14 cellular contexts compared by ENCODE assay signal in the genomic region with DNA sequence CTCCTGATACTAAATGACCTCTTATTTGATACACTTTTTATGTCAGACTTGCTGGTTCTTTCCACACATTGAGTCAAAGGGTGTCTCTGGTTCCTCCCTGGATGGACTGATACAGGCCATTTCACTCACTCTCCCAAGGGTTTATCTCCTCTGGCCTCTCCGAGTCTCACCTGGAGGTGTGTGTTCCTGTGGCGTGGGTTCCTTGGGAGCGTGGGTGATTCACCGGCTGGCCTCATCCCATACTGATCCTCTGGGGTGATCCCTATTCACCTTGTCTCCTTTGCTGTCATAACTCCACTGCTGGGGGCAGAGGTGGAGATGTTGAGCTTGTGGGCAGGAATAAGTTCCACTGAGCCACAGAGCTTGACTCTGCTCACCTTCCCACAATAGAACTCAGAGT.
A peak's percentile ranks its signal among the peaks of the same experiment; 100 is the strongest.
DNase-seq lines count a peak whose midpoint lies in the region; ATAC-seq, FAIRE-seq and TF ChIP-seq lines count a peak whose summit lies in the region.
"Had no signal": no experiment of that assay in that cellular context is flagged by ENCODE, and none has a peak within 500 bp of the region (broad histone marks: within the 10 kb centered on the region; RNA-seq: fewer than 3 reads in every experiment).

No MANE protein-coding gene starts in this region.

- no peak overlapping the region for H2BK120ac ChIP-seq in trophoblast cell (ENCODE audit: insufficient read depth, low read length, poor library complexity)

- H3K4me2 ChIP-seq in K562 (ENCODE audit: insufficient read depth, low read length): no peak overlapping the region
- no peak overlapping the region for H3K4me2 ChIP-seq in trophoblast cell (ENCODE audit: low read length)

- H3K4me3 ChIP-seq in K562 (no peak overlapping the region), trophoblast cell (ENCODE audit: low read depth, low read length) (no peak overlapping the region)
- H3K4me3 ChIP-seq: vagina had no signal

- no peak for TF ChIP-seq RAD21 in K562 (CRISPR knock-in tag; conservative IDR thresholded peaks at IDR 0.05 in 1 of 2, IDR thresholded peaks at IDR 0.05 in 1 of 2)

- DNase-seq in CD14-positive monocyte (ENCODE audit: low spot score) (no peak), K562 (ENCODE audit: extremely low read depth in 1 of 4, low spot score in 3 of 4) (no peak), trophoblast cell (no peak), foreskin melanocyte (no peak), glomerular visceral epithelial cell (ENCODE audit: extremely low spot score) (no peak)
- no peak for DNase-seq in naive thymus-derived CD8-positive, alpha-beta T cell
- DNase-seq: activated CD8-positive, alpha-beta memory T cell treated with anti-CD3 and anti-CD28 coated beads, Interleukin-2, amount 50 U/mL, for 4 hours; effector CD4-positive, alpha-beta T cell had no signal

- H2AFZ ChIP-seq in K562 (ENCODE audit: low read depth, low read length) (no peak overlapping the region), trophoblast cell (ENCODE audit: insufficient read depth, low read length, poor library complexity) (no peak overlapping the region)

- H3K36me3 ChIP-seq in K562 (ENCODE audit: control insufficient read depth, insufficient read depth, low read length): peaks cover 63% of the 10 kb centered on the region; the same call in 2 of the 3 replicates
- no peaks in the 10 kb centered on the region for H3K36me3 ChIP-seq in trophoblast cell (ENCODE audit: control insufficient read depth in 1 of 2, insufficient read depth in 2 of 2, low read length in 2 of 2)
- H3K36me3 ChIP-seq: vagina had no signal

- POLR2A ChIA-PET in K562 (lab: Yijun Ruan, JAX): no interaction called here
- POLR2A ChIA-PET in naive thymus-derived CD8-positive, alpha-beta T cell (lab: Charles Lee): no interaction called here

- no peak overlapping the region for H3K4me3 Mint-ChIP-seq in CD14-positive monocyte
- peak overlapping the region in 2 of 4 donors; percentile 33 to 83 for H3K4me3 Mint-ChIP-seq in IgD-negative memory B cell
- no peak overlapping the region for H3K4me3 Mint-ChIP-seq in naive thymus-derived CD8-positive, alpha-beta T cell

- no peak overlapping the region for H4K8ac ChIP-seq in trophoblast cell (ENCODE audit: low read depth, low read length)

- peaks cover 53% of the 10 kb centered on the region for H3K4me1 Mint-ChIP-seq in CD14-positive monocyte
- peaks cover 63 to 78% (median 67%) of the 10 kb centered on the region in 3 donors for H3K4me1 Mint-ChIP-seq in IgD-negative memory B cell
- peaks cover 31 to 82% (median 63%) of the 10 kb centered on the region in 4 donors for H3K4me1 Mint-ChIP-seq in naive thymus-derived CD8-positive, alpha-beta T cell

- no peak overlapping the region; the same call in 2 of the 3 replicates for H3K27ac ChIP-seq in K562 (ENCODE audit: extremely low read depth, low read depth, low read length)
- no peak overlapping the region for H3K27ac ChIP-seq in trophoblast cell (ENCODE audit: low read depth, low read length)
- H3K27ac ChIP-seq: vagina had no signal

- no peak overlapping the region for H2AK5ac ChIP-seq in trophoblast cell (ENCODE audit: low read length)

- TF ChIP-seq CTCF in CD14-positive monocyte (IDR thresholded peaks at IDR 0.05) (no peak), K562 (IDR thresholded peaks at IDR 0.05 in 2 of 3, conservative IDR thresholded peaks at IDR 0.05 in 1 of 3; ENCODE audit: insufficient read depth in 2 of 3, low read depth in 1 of 3, low read length in 3 of 3) (no peak)

- H3K27me3 ChIP-seq in K562 (ENCODE audit: control insufficient read depth in 2 of 2, insufficient read depth in 2 of 2, low read length in 2 of 2): no peaks in the 10 kb centered on the region
- H3K27me3 ChIP-seq in trophoblast cell (ENCODE audit: insufficient read depth, low read length): no peaks in the 10 kb centered on the region
- H3K27me3 ChIP-seq: vagina had no signal

- peaks cover 2% of the 10 kb centered on the region for H3K9me1 ChIP-seq in K562 (ENCODE audit: control insufficient read depth, insufficient read depth, low read length)

- no peak overlapping the region for H3K14ac ChIP-seq in trophoblast cell (ENCODE audit: low read length)

- no peak overlapping the region for H2BK5ac ChIP-seq in trophoblast cell (ENCODE audit: low read depth, low read length, poor library complexity)

- peak overlapping the region in 1 of 2 experiments; percentile 80; a peak in 1 of 4 replicates for H3K9ac ChIP-seq in K562 (ENCODE audit: insufficient read depth in 1 of 2, low read depth in 2 of 2, low read length in 2 of 2)
- H3K9ac ChIP-seq in trophoblast cell (ENCODE audit: low read length): no peak overlapping the region

- no peak overlapping the region for H2BK12ac ChIP-seq in trophoblast cell (ENCODE audit: low read length)

- ATAC-seq in K562 (no peak), GM19328 (IDR thresholded peaks at IDR 0.05; ENCODE audit: unreplicated experiment) (no peak)
- ATAC-seq in naive thymus-derived CD8-positive, alpha-beta T cell: no peak
- ATAC-seq: SK-N-SH treated with all-trans-retinoic acid at 6 μM for 48 hours had no signal

- peaks cover 0 to 2% (median 0%) of the 10 kb centered on the region in 3 donors for H3K27me3 Mint-ChIP-seq in CD14-positive monocyte (ENCODE audit: low read depth in 3 of 3)
- H3K27me3 Mint-ChIP-seq in IgD-negative memory B cell: no peaks in the 10 kb centered on the region
- no peaks in the 10 kb centered on the region for H3K27me3 Mint-ChIP-seq in naive thymus-derived CD8-positive, alpha-beta T cell

- TF ChIP-seq POLR2A in K562 (conservative IDR thresholded peaks at IDR 0.05): no peak

- CTCF ChIA-PET in K562 (lab: Yijun Ruan, JAX; ENCODE audit: low intra/inter-chr PET ratio): no interaction called here

- H3K79me2 ChIP-seq in K562 (ENCODE audit: control insufficient read depth, insufficient read depth, low read length) (peaks cover 32% of the 10 kb centered on the region), trophoblast cell (ENCODE audit: control insufficient read depth, insufficient read depth, low read length, poor library complexity) (no peaks in the 10 kb centered on the region)

- H4K12ac ChIP-seq in trophoblast cell (ENCODE audit: low read depth, low read length): no peak overlapping the region

- FAIRE-seq in K562 (lab: Jason Lieb, UNC): no peak
- FAIRE-seq: frontal cortex, islet of Langerhans had no signal

- 79% methylated on average over 4 of the region's 4 CpGs for WGBS in K562 (ENCODE audit: insufficient coverage, low coverage, missing lambda C conversion rate)
- no CpG with 5 or more reads among the region's 4 CpGs for WGBS in trophoblast cell (ENCODE audit: extremely low coverage, insufficient coverage, insufficient read length)

- TF ChIP-seq EP300 in K562 (IDR thresholded peaks at IDR 0.05; ENCODE audit: low read length): no peak

- H3K27ac Mint-ChIP-seq in CD14-positive monocyte (peak overlapping the region; percentile 42 to 92 (median 64)), IgD-negative memory B cell (peak overlapping the region; percentile 86 to 97 (median 90))
- H3K27ac Mint-ChIP-seq in naive thymus-derived CD8-positive, alpha-beta T cell: peak overlapping the region in 6 of 10 donors; percentile 19 to 80 (median 45)

- no peaks in the 10 kb centered on the region for H4K20me1 ChIP-seq in K562 (replicated peaks; ENCODE audit: control insufficient read depth, insufficient read depth, low read length)

- H3K9me3 Mint-ChIP-seq in CD14-positive monocyte: peaks cover 0 to 12% (median 2%) of the 10 kb centered on the region in 7 donors
- no peaks in the 10 kb centered on the region for H3K9me3 Mint-ChIP-seq in IgD-negative memory B cell
- no peaks in the 10 kb centered on the region for H3K9me3 Mint-ChIP-seq in naive thymus-derived CD8-positive, alpha-beta T cell

- in situ Hi-C loops in K562 (cut with MboI): no loop called here

- no peaks in the 10 kb centered on the region for H3K79me1 ChIP-seq in trophoblast cell (ENCODE audit: low read length)

- no peak overlapping the region for H4K91ac ChIP-seq in trophoblast cell (ENCODE audit: low read depth, low read length)

- BruUV-seq in K562 (replicated peaks; lab: Mats Ljungman, UMichigan): no TSS peak

- H3K4me1 ChIP-seq in K562 (replicated peaks in 1 of 2; ENCODE audit: control insufficient read depth in 2 of 2, insufficient read depth in 2 of 2, low read length in 2 of 2): peaks cover 8 to 36% of the 10 kb centered on the region in 2 experiments
- no peaks in the 10 kb centered on the region for H3K4me1 ChIP-seq in trophoblast cell (ENCODE audit: control insufficient read depth in 1 of 2, insufficient read depth in 2 of 2, low read length in 2 of 2)
- H3K4me1 ChIP-seq: vagina had no signal

- H3K9me3 ChIP-seq in K562 (replicated peaks; ENCODE audit: control insufficient read depth, insufficient read depth, low read depth, low read length) (no peaks in the 10 kb centered on the region), trophoblast cell (ENCODE audit: insufficient read depth, low read depth, low read length) (no peaks in the 10 kb centered on the region)
- H3K9me3 ChIP-seq: vagina had no signal

- peaks cover 21 to 37% of the 10 kb centered on the region in 2 donors for H3K36me3 Mint-ChIP-seq in CD14-positive monocyte
- peaks cover 25% of the 10 kb centered on the region for H3K36me3 Mint-ChIP-seq in IgD-negative memory B cell
- peaks cover 0 to 61% (median 13%) of the 10 kb centered on the region in 3 donors for H3K36me3 Mint-ChIP-seq in naive thymus-derived CD8-positive, alpha-beta T cell

- no peak overlapping the region for H3K4ac ChIP-seq in trophoblast cell (ENCODE audit: low read depth, low read length)

- intact Hi-C loops in CD14-positive monocyte (cut with micrococcal nuclease): no loop called here
- intact Hi-C loops in K562 (cut with micrococcal nuclease): no loop called here

- H3K23ac ChIP-seq in trophoblast cell (ENCODE audit: low read length): no peak overlapping the region

- H3K18ac ChIP-seq in trophoblast cell (ENCODE audit: low read length): no peak overlapping the region

TF ChIP-seq in K562, 482 proteins besides CTCF, POLR2A, EP300 and RAD21:
- TF ChIP-seq KAT7 (CRISPR knock-in tag; IDR thresholded peaks at IDR 0.05; ENCODE audit: borderline replicate concordance): 0 out of 2 replicates have a peak, but pooled peaks have one; percentile 37
- TF ChIP-seq GABPB1 (CRISPR knock-in tag; IDR thresholded peaks at IDR 0.05): 0 out of 2 replicates have a peak, but pooled peaks have one; percentile 24
- no peak for TF ChIP-seq CBX5 (IDR thresholded peaks at IDR 0.05; ENCODE audit: borderline replicate concordance, low read depth)
